Comparison of ENCODE assay signal across 8 cellular contexts in genomic region chr2:207710814-207711740, GRCh38. TPM values are rescaled to one million over a fixed set of nuclear protein-coding genes. Genes with fewer than 3 reads are reported as not detected.
DNase-seq lines count a peak whose midpoint lies in the region; TF ChIP-seq lines count a peak whose summit lies in the region.

CCNYL1 (plus strand) TSS chr2:207711640; CDS start chr2:207711897, 257 bp downstream.

- H3K14ac ChIP-seq in H9 (ENCODE audit: insufficient read depth, low read length), result peak within 1 kb of the TSS; percentile 82

- H2BK5ac ChIP-seq in H9 (ENCODE audit: insufficient read length, low read length), result no peak within 1 kb of the TSS

- H3K23ac ChIP-seq in H9 (ENCODE audit: insufficient read length, low read depth, low read length), result no peak within 1 kb of the TSS

- DNase-seq in ELR (ENCODE audit: low read depth) (peak; percentile 99), H9 (peak; percentile 100), MG63 (peak; percentile 99), SHP77 treated with DMSO at 0.1 percent for 48 hours (lab: John Stamatoyannopoulos, UW) (peak; percentile 93), foreskin fibroblast (peak; percentile 100), neural crest cell (ENCODE audit: low read depth, low spot score) (peak; percentile 93)
- peak; percentile 95 for DNase-seq in activated gamma-delta T cell treated with anti-CD3 and anti-CD28 coated beads, Interleukin-2, amount 50 U/mL, for 16 hours (ENCODE audit: low read depth)

- no CpG with 5 or more reads among the region's 60 CpGs for WGBS in H9 (ENCODE audit: extremely low coverage, insufficient read length, low lambda C conversion rate)

- TF ChIP-seq CTCF in H9 (conservative IDR thresholded peaks at IDR 0.05), result 0 out of 3 replicates have a peak, but pooled peaks have one; percentile 9
- TF ChIP-seq CTCF in foreskin fibroblast (IDR thresholded peaks at IDR 0.05; ENCODE audit: low read depth, low read length), result peak; percentile 22
- TF ChIP-seq CTCF in neural crest cell (conservative IDR thresholded peaks at IDR 0.05), result peak; percentile 35

- H3K4me1 ChIP-seq in H9 (ENCODE audit: insufficient read depth, low read length) (no peaks in the 10 kb centered on the region; the same call in 1 of the 2 replicates), stomach smooth muscle (ENCODE audit: control insufficient read depth, insufficient read depth, low read length) (peaks cover 11% of the 10 kb centered on the region)

- no peak within 1 kb of the TSS for H2BK15ac ChIP-seq in H9 (ENCODE audit: low read depth, low read length)

- peak within 1 kb of the TSS; percentile 90 for H3K4me3 ChIP-seq in MG63
- peak within 1 kb of the TSS; percentile 65 to 95 for H3K4me3 ChIP-seq in foreskin fibroblast (ENCODE audit: low read depth in 1 of 2, low read length in 2 of 2)
- H3K4me3 ChIP-seq in stomach smooth muscle (ENCODE audit: low read length in 2 of 2), result peak within 1 kb of the TSS; percentile 92 to 96

- H3K79me1 ChIP-seq in H9 (ENCODE audit: insufficient read depth, low read depth, low read length, poor library complexity, severe bottlenecking), result peaks cover 3% of the 10 kb centered on the region

- peaks cover 11% of the 10 kb centered on the region for H3K23me2 ChIP-seq in H9 (ENCODE audit: insufficient read length, low read depth, low read length, poor library complexity, severe bottlenecking)

- H3K9me3 ChIP-seq in H9 (ENCODE audit: control insufficient read depth, low read depth, low read length) (no peaks in the 10 kb centered on the region), MG63 (no peaks in the 10 kb centered on the region), stomach smooth muscle (ENCODE audit: control insufficient read depth in 2 of 2, low read length in 2 of 2) (no peaks in the 10 kb centered on the region)

- H3T11ph ChIP-seq in H9 (ENCODE audit: low read length), result no peak within 1 kb of the TSS

- peaks cover 14 to 27% of the 10 kb centered on the region in 2 experiments for H3K4me1 Mint-ChIP-seq in H9
- peaks cover 20% of the 10 kb centered on the region for H3K4me1 Mint-ChIP-seq in neural crest cell

- no peaks in the 10 kb centered on the region for H3K27me3 ChIP-seq in H9 (ENCODE audit: insufficient read depth, low read length)
- no peaks in the 10 kb centered on the region for H3K27me3 ChIP-seq in MG63
- no peaks in the 10 kb centered on the region for H3K27me3 ChIP-seq in stomach smooth muscle (ENCODE audit: control insufficient read depth in 1 of 2, insufficient read depth in 2 of 2, low read length in 2 of 2)

- H3K4me3 Mint-ChIP-seq in H9 (peak within 1 kb of the TSS; percentile 96 to 99), neural crest cell (peak within 1 kb of the TSS; percentile 96)

- H3K79me2 ChIP-seq in H9 (ENCODE audit: insufficient read depth, low read length), result peaks cover 4% of the 10 kb centered on the region; the same call in 1 of the 2 replicates

- H4K8ac ChIP-seq in H9 (replicated peaks; ENCODE audit: insufficient read length, low read depth, low read length), result no peak within 1 kb of the TSS

- no peak within 1 kb of the TSS for H4K91ac ChIP-seq in H9 (ENCODE audit: insufficient read length, low read depth, low read length)

- peaks cover 12% of the 10 kb centered on the region for H3K36me3 ChIP-seq in MG63
- no peaks in the 10 kb centered on the region for H3K36me3 ChIP-seq in stomach smooth muscle (ENCODE audit: control insufficient read depth in 2 of 2, insufficient read depth in 2 of 2, low read length in 2 of 2)

- no peak within 1 kb of the TSS for H2AK5ac ChIP-seq in H9 (ENCODE audit: insufficient read length, low read length)

- H3K27ac ChIP-seq in H9 (ENCODE audit: insufficient read length, low read depth, low read length) (no peak within 1 kb of the TSS), stomach smooth muscle (ENCODE audit: low read length) (peak within 1 kb of the TSS; percentile 74)

- peak within 1 kb of the TSS; percentile 88 for H3K4me2 ChIP-seq in H9 (ENCODE audit: insufficient read depth, insufficient read length, low read length)

- H3K9me3 Mint-ChIP-seq in H9 (no peaks in the 10 kb centered on the region; a peak in 2 of 5 replicates), neural crest cell (no peaks in the 10 kb centered on the region)

- no peak within 1 kb of the TSS for H2BK120ac ChIP-seq in H9 (ENCODE audit: low read depth, low read length, poor library complexity, severe bottlenecking)

- no peak within 1 kb of the TSS for H2BK20ac ChIP-seq in H9 (ENCODE audit: low read depth, low read length, poor library complexity, severe bottlenecking)

- H3K27me3 Mint-ChIP-seq in H9 (ENCODE audit: low read depth) (no peaks in the 10 kb centered on the region), neural crest cell (ENCODE audit: low read depth) (peaks cover 2% of the 10 kb centered on the region)

- H3K9ac ChIP-seq in H9 (ENCODE audit: extremely low read depth, insufficient read length, low read length), result peak within 1 kb of the TSS; percentile 63
- peak within 1 kb of the TSS; percentile 82 to 83 for H3K9ac ChIP-seq in stomach smooth muscle (ENCODE audit: low read length in 2 of 2)

- no peaks in the 10 kb centered on the region for H4K20me1 ChIP-seq in H9 (ENCODE audit: control insufficient read depth, insufficient read depth, insufficient read length)

- H3K18ac ChIP-seq in H9 (ENCODE audit: insufficient read length, low read depth, low read length), result no peak within 1 kb of the TSS

- H2AFZ ChIP-seq in H9 (ENCODE audit: low read length), result peak within 1 kb of the TSS; percentile 7

- no peak within 1 kb of the TSS for H4K5ac ChIP-seq in H9 (ENCODE audit: insufficient read length, low read depth, low read length)

- no peak within 1 kb of the TSS for H3K56ac ChIP-seq in H9 (ENCODE audit: insufficient read length, low read depth, low read length)

- H3K27ac Mint-ChIP-seq in H9 (peak within 1 kb of the TSS; percentile 84 to 95 (median 93)), neural crest cell (ENCODE audit: unreplicated experiment) (peak within 1 kb of the TSS; percentile 65)

- H2BK12ac ChIP-seq in H9 (ENCODE audit: insufficient read length, low read depth, low read length), result no peak within 1 kb of the TSS

- H3K4ac ChIP-seq in H9 (ENCODE audit: low read depth, low read length), result no peak within 1 kb of the TSS

- H3K36me3 Mint-ChIP-seq in H9 (ENCODE audit: insufficient read depth in 1 of 3, low read depth in 3 of 3) (peaks cover 12 to 22% (median 13%) of the 10 kb centered on the region in 3 experiments), neural crest cell (ENCODE audit: low read depth) (peaks cover 2% of the 10 kb centered on the region)

RNA-seq across cellular contexts. Expression of gene CCNYL1, which starts in this region (rescaled TPM):
- 27.0 and 28.1 TPM in 2 replicates for total RNA-seq in H9 (2021)
- 21.0 and 31.1 TPM in 2 replicates for total RNA-seq in MG63 (2014; rRNA removed; shearing (Covaris generic); ENCODE audit: low replicate concordance)
- 24.3 and 26.5 TPM in 2 replicates for total RNA-seq in neural crest cell
